Comparison of ENCODE assay signal across 1 cellular context in the genomic region with DNA sequence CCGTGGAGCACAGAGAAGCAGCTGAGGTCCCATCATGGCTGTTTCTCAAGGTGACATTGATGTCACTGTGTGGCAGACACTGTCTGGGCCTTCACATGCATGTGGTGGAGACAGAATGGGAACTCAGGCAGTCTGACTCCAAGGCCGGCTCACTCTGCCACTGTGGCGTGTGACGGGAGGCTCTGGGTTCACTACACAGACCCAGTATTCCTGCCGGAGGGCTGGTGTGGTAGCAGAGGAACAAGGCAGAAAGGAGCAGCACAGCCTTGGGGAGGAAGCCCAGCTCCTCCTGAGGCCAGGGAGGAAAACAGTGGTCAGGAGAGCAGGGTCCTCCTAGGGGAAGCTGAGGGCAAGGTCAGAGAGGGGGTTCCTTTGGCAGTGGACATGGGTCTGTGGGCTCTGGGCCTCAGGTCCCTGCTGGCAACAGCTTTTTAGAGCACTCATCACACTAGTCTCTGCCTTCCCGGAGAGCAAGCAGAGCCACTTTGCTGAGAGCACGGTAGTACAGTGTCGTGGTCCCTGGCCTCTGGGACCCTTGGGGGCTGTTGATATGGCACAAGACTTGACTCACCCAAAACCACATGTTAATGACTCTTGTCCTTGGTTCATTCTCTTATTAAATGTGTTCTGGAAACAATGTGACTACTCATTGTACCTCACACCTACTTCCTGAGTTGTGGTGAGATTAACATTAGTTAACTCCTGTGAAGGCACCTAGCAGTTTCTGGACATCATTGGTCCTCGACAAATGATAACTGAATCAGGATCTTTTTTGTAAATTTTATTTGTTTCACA.
TF ChIP-seq lines count a peak whose summit lies in the region.

No MANE protein-coding gene starts in this region.

TF ChIP-seq in GM12878, 131 proteins besides CTCF, POLR2A, EP300 and RAD21:
- TF ChIP-seq PML (IDR thresholded peaks at IDR 0.05; ENCODE audit: low read length) (no peak), ASH2L (IDR thresholded peaks at IDR 0.05; ENCODE audit: borderline replicate concordance, low read depth) (no peak), ZBTB40 (IDR thresholded peaks at IDR 0.05; ENCODE audit: borderline replicate concordance) (no peak), HDAC6 (IDR thresholded peaks at IDR 0.05; ENCODE audit: unreplicated experiment) (no peak), IKZF1 (conservative IDR thresholded peaks at IDR 0.05) (no peak), MTA2 (IDR thresholded peaks at IDR 0.05; ENCODE audit: low read depth) (no peak), IRF5 (IDR thresholded peaks at IDR 0.05; ENCODE audit: borderline replicate concordance) (no peak), FOXM1 (IDR thresholded peaks at IDR 0.05; ENCODE audit: low read depth, low read length) (no peak), KLF5 (IDR thresholded peaks at IDR 0.05; ENCODE audit: partially characterized antibody) (no peak), BACH1 (IDR thresholded peaks at IDR 0.05; ENCODE audit: borderline replicate concordance) (no peak), E4F1 (IDR thresholded peaks at IDR 0.05; ENCODE audit: borderline replicate concordance, partially characterized antibody) (no peak), BCL3 (IDR thresholded peaks at IDR 0.05; ENCODE audit: borderline replicate concordance, insufficient read depth, low read depth, low read length, poor library complexity, severe bottlenecking) (no peak), CHD4 (IDR thresholded peaks at IDR 0.05) (no peak)
- TF ChIP-seq, protein P1, sequence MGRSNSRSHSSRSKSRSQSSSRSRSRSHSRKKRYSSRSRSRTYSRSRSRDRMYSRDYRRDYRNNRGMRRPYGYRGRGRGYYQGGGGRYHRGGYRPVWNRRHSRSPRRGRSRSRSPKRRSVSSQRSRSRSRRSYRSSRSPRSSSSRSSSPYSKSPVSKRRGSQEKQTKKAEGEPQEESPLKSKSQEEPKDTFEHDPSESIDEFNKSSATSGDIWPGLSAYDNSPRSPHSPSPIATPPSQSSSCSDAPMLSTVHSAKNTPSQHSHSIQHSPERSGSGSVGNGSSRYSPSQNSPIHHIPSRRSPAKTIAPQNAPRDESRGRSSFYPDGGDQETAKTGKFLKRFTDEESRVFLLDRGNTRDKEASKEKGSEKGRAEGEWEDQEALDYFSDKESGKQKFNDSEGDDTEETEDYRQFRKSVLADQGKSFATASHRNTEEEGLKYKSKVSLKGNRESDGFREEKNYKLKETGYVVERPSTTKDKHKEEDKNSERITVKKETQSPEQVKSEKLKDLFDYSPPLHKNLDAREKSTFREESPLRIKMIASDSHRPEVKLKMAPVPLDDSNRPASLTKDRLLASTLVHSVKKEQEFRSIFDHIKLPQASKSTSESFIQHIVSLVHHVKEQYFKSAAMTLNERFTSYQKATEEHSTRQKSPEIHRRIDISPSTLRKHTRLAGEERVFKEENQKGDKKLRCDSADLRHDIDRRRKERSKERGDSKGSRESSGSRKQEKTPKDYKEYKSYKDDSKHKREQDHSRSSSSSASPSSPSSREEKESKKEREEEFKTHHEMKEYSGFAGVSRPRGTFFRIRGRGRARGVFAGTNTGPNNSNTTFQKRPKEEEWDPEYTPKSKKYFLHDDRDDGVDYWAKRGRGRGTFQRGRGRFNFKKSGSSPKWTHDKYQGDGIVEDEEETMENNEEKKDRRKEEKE (IDR thresholded peaks at IDR 0.05), result no peak
- TF ChIP-seq, protein P2, sequence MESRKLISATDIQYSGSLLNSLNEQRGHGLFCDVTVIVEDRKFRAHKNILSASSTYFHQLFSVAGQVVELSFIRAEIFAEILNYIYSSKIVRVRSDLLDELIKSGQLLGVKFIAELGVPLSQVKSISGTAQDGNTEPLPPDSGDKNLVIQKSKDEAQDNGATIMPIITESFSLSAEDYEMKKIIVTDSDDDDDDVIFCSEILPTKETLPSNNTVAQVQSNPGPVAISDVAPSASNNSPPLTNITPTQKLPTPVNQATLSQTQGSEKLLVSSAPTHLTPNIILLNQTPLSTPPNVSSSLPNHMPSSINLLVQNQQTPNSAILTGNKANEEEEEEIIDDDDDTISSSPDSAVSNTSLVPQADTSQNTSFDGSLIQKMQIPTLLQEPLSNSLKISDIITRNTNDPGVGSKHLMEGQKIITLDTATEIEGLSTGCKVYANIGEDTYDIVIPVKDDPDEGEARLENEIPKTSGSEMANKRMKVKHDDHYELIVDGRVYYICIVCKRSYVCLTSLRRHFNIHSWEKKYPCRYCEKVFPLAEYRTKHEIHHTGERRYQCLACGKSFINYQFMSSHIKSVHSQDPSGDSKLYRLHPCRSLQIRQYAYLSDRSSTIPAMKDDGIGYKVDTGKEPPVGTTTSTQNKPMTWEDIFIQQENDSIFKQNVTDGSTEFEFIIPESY (IDR thresholded peaks at IDR 0.05), result no peak
TF ChIP-seq in GM12878: peak in this region for 0.
